In the genomic region with DNA sequence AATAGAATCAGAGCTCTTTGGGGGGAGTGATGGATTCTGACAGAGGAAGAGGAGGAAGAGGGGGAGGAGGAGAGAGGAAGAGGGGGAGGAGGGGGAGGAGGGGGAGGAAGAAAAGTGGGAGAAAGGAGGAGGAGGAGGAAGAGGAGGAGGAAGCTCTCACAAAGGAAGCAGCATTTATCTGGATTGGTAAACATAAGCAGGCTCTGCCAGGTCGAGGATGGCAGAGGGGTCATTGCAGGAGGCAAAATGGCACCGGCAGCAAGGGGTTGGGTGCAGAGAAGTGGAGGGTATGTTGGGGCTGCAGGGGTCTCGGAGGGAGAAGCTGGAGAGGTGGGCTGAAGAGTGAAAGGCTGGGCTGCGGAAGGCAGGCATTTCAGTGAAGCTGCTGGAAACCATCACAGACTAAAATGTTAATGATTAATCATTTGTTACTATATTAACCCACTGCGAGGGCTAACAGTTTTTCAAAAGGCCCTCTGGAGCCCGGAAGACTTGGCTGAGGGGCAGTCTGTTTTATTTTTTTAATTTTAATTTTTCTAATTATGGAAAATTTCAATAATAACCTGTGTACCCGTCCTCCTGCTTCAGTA, we compare ENCODE assay signal across 21 cellular contexts. TPM values are rescaled to one million over a fixed set of nuclear protein-coding genes. Genes with fewer than 3 reads are reported as not detected.
DNase-seq lines count a peak whose midpoint lies in the region; ATAC-seq and TF ChIP-seq lines count a peak whose summit lies in the region.
"Had no signal": no experiment of that assay in that cellular context is flagged by ENCODE, and none has a peak within 500 bp of the region (broad histone marks: within the 10 kb centered on the region; RNA-seq: fewer than 3 reads in every experiment).

No MANE protein-coding gene starts in this region.

- no peak overlapping the region for H3K14ac ChIP-seq in neuronal stem cell (ENCODE audit: low read length)

- peak overlapping the region; percentile 72 for H4K8ac ChIP-seq in neuronal stem cell (ENCODE audit: low read depth, low read length)

- no peak overlapping the region for H4K91ac ChIP-seq in neuronal stem cell (ENCODE audit: low read depth, low read length, poor library complexity)

- H3K18ac ChIP-seq in neuronal stem cell (ENCODE audit: low read length) = no peak overlapping the region

- H2BK15ac ChIP-seq in neuronal stem cell (ENCODE audit: low read length) = no peak overlapping the region

- H3K4me2 ChIP-seq in OCI-LY3 (ENCODE audit: low read length) (peak overlapping the region; percentile 87), fibroblast of lung (ENCODE audit: extremely low read depth, insufficient read depth, low read length) (no peak overlapping the region), neuronal stem cell (ENCODE audit: insufficient read depth, low read length, poor library complexity, severe bottlenecking) (no peak overlapping the region)

- intact Hi-C loops in lower lobe of right lung (cut with DNase I) = no loop called here

- H3K4me3 ChIP-seq in OCI-LY3 (ENCODE audit: low read length) (peak overlapping the region; percentile 64), fibroblast of lung (replicated peaks in 1 of 4; ENCODE audit: control extremely low read depth in 1 of 4, insufficient read depth in 1 of 4, low read depth in 3 of 4, low read length in 4 of 4) (no peak overlapping the region), neuronal stem cell (ENCODE audit: low read length in 2 of 2) (no peak overlapping the region), right atrium auricular region (no peak overlapping the region), lower lobe of right lung (no peak overlapping the region)
- H3K4me3 ChIP-seq: SJCRH30, suprapubic skin had no signal

- no peak overlapping the region for H2BK12ac ChIP-seq in neuronal stem cell (ENCODE audit: low read length)

- peaks cover 28% of the 10 kb centered on the region for H3K4me1 ChIP-seq in OCI-LY3 (ENCODE audit: low read length)
- H3K4me1 ChIP-seq in fibroblast of lung (ENCODE audit: control insufficient read depth, extremely low read depth, insufficient read depth, low read length) = no peaks in the 10 kb centered on the region
- H3K4me1 ChIP-seq in neuronal stem cell (ENCODE audit: control insufficient read depth in 2 of 2, insufficient read depth in 1 of 2, low read depth in 1 of 2, low read length in 2 of 2) = no peaks in the 10 kb centered on the region
- no peaks in the 10 kb centered on the region for H3K4me1 ChIP-seq in right atrium auricular region
- peaks cover 15% of the 10 kb centered on the region for H3K4me1 ChIP-seq in lower lobe of right lung
- H3K4me1 ChIP-seq: SJCRH30 had no signal

- H3K27ac ChIP-seq in OCI-LY3 (ENCODE audit: low read length) (peak overlapping the region; percentile 29; the same call in 1 of the 2 replicates), fibroblast of lung (ENCODE audit: insufficient read depth, low read length) (no peak overlapping the region), neuronal stem cell (replicated peaks; ENCODE audit: low read length) (no peak overlapping the region), right atrium auricular region (no peak overlapping the region), lower lobe of right lung (no peak overlapping the region)
- H3K27ac ChIP-seq: SJCRH30, suprapubic skin had no signal

- ATAC-seq in lower lobe of right lung (no peak), GM18511 (IDR thresholded peaks at IDR 0.05; ENCODE audit: unreplicated experiment) (no peak)
- ATAC-seq: activated CD8-positive, alpha-beta T cell treated with anti-CD3 and anti-CD28 coated beads, Interleukin-2, amount 10 ng/mL, durations not matched to agents 7 days and 5 days; activated T-cell treated with anti-CD3 and anti-CD28 coated beads, Interleukin-2, amount 50 U/mL, for 4 hours; natural killer cell treated with Interleukin-12 subunit alpha and Interleukin-12 subunit beta and Interleukin-15 and Interleukin-18, amount 100 ng/mL, for 72 hours had no signal

- no CpG with 5 or more reads among the region's 7 CpGs for WGBS in neuronal stem cell (ENCODE audit: extremely low coverage in 2 of 2, insufficient read length in 2 of 2, insufficient replicate concordance in 1 of 2), 2 donors

- H3K9me3 ChIP-seq in OCI-LY3 (ENCODE audit: insufficient read depth, low read length) (no peaks in the 10 kb centered on the region), fibroblast of lung (ENCODE audit: control insufficient read depth, insufficient read depth, low read depth, low read length) (no peaks in the 10 kb centered on the region), neuronal stem cell (replicated peaks in 1 of 2; ENCODE audit: control insufficient read depth in 2 of 2, insufficient read depth in 1 of 2, low read depth in 1 of 2, low read length in 2 of 2) (no peaks in the 10 kb centered on the region), right atrium auricular region (no peaks in the 10 kb centered on the region), lower lobe of right lung (no peaks in the 10 kb centered on the region)
- H3K9me3 ChIP-seq: SJCRH30, suprapubic skin had no signal

- H3K36me3 ChIP-seq in OCI-LY3 (replicated peaks; ENCODE audit: low read depth, low read length) = no peaks in the 10 kb centered on the region
- H3K36me3 ChIP-seq in fibroblast of lung (ENCODE audit: control insufficient read depth, insufficient read depth, low read length) = no peaks in the 10 kb centered on the region
- H3K36me3 ChIP-seq in neuronal stem cell (replicated peaks in 1 of 2; ENCODE audit: control insufficient read depth in 2 of 2, insufficient read depth in 2 of 2, low read length in 2 of 2) = peaks cover 0 to 1% of the 10 kb centered on the region in 2 donors
- no peaks in the 10 kb centered on the region for H3K36me3 ChIP-seq in right atrium auricular region
- no peaks in the 10 kb centered on the region for H3K36me3 ChIP-seq in lower lobe of right lung
- H3K36me3 ChIP-seq: SJCRH30, suprapubic skin had no signal

- H2AFZ ChIP-seq in OCI-LY3 (ENCODE audit: low read depth, low read length) (peak overlapping the region; percentile 97), fibroblast of lung (ENCODE audit: low read length) (peak overlapping the region; percentile 55), neuronal stem cell (ENCODE audit: low read length) (peak overlapping the region; percentile 24)

- no peak overlapping the region for H2BK120ac ChIP-seq in neuronal stem cell (ENCODE audit: low read depth, low read length)

- H3K79me2 ChIP-seq in OCI-LY3 (ENCODE audit: low read length) = no peaks in the 10 kb centered on the region
- no peaks in the 10 kb centered on the region for H3K79me2 ChIP-seq in fibroblast of lung (ENCODE audit: control insufficient read depth, insufficient read depth, low read length)

- DNase-seq in DMS53 (lab: John Stamatoyannopoulos, UW) = peak; percentile 60
- no peak for DNase-seq in fibroblast of lung (ENCODE audit: low read depth in 2 of 2)
- no peak for DNase-seq in neuronal stem cell (ENCODE audit: low spot score)
- no peak for DNase-seq in SHP77 treated with DMSO at 0.1 percent for 48 hours (lab: John Stamatoyannopoulos, UW)
- DNase-seq in right atrium auricular region (ENCODE audit: low spot score) = no peak
- DNase-seq in lower lobe of right lung = no peak
- DNase-seq: activated CD8-positive, alpha-beta T cell treated with anti-CD3 and anti-CD28 coated beads, Interleukin-2, amount 10 ng/mL, durations not matched to agents 7 days and 5 days; activated naive CD4-positive, alpha-beta T cell treated with anti-CD3 and anti-CD28 coated beads, Interleukin-2, amount 50 U/mL, for 16 hours; activated T-cell treated with anti-CD3 and anti-CD28 coated beads, Interleukin-2, amount 50 U/mL, for 4 hours; aorta; cerebellar nuclear complex; HCEC 1CT; NCI-H1436 treated with DMSO at 0.1 percent for 48 hours; NCI-H2171 treated with DMSO at 0.1 percent for 48 hours; NCI-H748 treated with DMSO at 0.1 percent for 48 hours; OCI-M1 had no signal

- H4K20me1 ChIP-seq in OCI-LY3 (ENCODE audit: insufficient read depth, low read length) (no peaks in the 10 kb centered on the region), fibroblast of lung (ENCODE audit: control insufficient read depth, extremely low read depth, insufficient read depth, low read length) (no peaks in the 10 kb centered on the region)

- no peak for TF ChIP-seq CTCF in OCI-LY3 (IDR thresholded peaks at IDR 0.05; ENCODE audit: low read depth, low read length)
- TF ChIP-seq CTCF in fibroblast of lung (conservative IDR thresholded peaks at IDR 0.05 in 1 of 2, IDR thresholded peaks at IDR 0.05 in 1 of 2; ENCODE audit: low read depth in 1 of 2, low read length in 2 of 2) = no peak
- TF ChIP-seq CTCF in right atrium auricular region (IDR thresholded peaks at IDR 0.05) = no peak
- no peak for TF ChIP-seq CTCF in lower lobe of right lung (IDR thresholded peaks at IDR 0.05)

- peak overlapping the region; percentile 52 for H2AK5ac ChIP-seq in neuronal stem cell (ENCODE audit: low read depth, low read length)

- peak overlapping the region; percentile 54 for H3K9ac ChIP-seq in OCI-LY3 (ENCODE audit: low read length)
- H3K9ac ChIP-seq in fibroblast of lung (ENCODE audit: insufficient read depth, low read length) = no peak overlapping the region
- H3K9ac ChIP-seq in neuronal stem cell (ENCODE audit: low read depth, low read length, poor library complexity) = no peak overlapping the region

- H3K4ac ChIP-seq in neuronal stem cell (ENCODE audit: low read length) = no peak overlapping the region

- H3K23ac ChIP-seq in neuronal stem cell (ENCODE audit: low read depth, low read length, poor library complexity) = no peak overlapping the region

- H3K79me1 ChIP-seq in neuronal stem cell (ENCODE audit: low read depth, low read length) = no peaks in the 10 kb centered on the region

- H2BK5ac ChIP-seq in neuronal stem cell (ENCODE audit: low read length) = no peak overlapping the region

- H3K27me3 ChIP-seq in OCI-LY3 (ENCODE audit: low read depth, low read length) (0 out of 2 replicates have a peak, but pooled peaks cover 3% of the 10 kb centered on the region), fibroblast of lung (ENCODE audit: control insufficient read depth, insufficient read depth, low read length) (no peaks in the 10 kb centered on the region), neuronal stem cell (ENCODE audit: control insufficient read depth in 3 of 3, insufficient read depth in 3 of 3, low read depth in 1 of 3, low read length in 3 of 3) (no peaks in the 10 kb centered on the region), right atrium auricular region (no peaks in the 10 kb centered on the region), lower lobe of right lung (ENCODE audit: low read depth) (peaks cover 4% of the 10 kb centered on the region)
- H3K27me3 ChIP-seq: SJCRH30 had no signal

RNA-seq across cellular contexts. Expression of a gene that starts 24.7 kb away (rescaled TPM):
- total RNA-seq in fibroblast of lung (2,237 and 3,546 TPM in 2 replicates), right atrium auricular region (1,000 to 10,000 TPM; 2,150 to 2,159 TPM), lower lobe of right lung (5,010 TPM)
- 4,519 and 5,502 TPM in 2 replicates for polyA plus RNA-seq in fibroblast of lung
- polyA plus RNA-seq in fibroblast of lung (2012) = 4,029 and 5,282 TPM in 2 replicates
- 367 and 621 TPM in 2 replicates for polyA minus RNA-seq in fibroblast of lung (ENCODE audit: low replicate concordance)
- polyA plus RNA-seq in neuronal stem cell (2013, experiment 1 of 2) = 2,914 TPM
- polyA plus RNA-seq in neuronal stem cell (2013, experiment 2 of 2) = 3,114 TPM

Comparison
In these comparisons a context has a peak if more than half of its experiments do, and no peak if none do; other contexts are left out.
1. H2AFZ ChIP-seq: peak in every context shown above with its lines; median percentile 97 in OCI-LY3; 55 in fibroblast of lung; 24 in neuronal stem cell.